In the genomic region with DNA sequence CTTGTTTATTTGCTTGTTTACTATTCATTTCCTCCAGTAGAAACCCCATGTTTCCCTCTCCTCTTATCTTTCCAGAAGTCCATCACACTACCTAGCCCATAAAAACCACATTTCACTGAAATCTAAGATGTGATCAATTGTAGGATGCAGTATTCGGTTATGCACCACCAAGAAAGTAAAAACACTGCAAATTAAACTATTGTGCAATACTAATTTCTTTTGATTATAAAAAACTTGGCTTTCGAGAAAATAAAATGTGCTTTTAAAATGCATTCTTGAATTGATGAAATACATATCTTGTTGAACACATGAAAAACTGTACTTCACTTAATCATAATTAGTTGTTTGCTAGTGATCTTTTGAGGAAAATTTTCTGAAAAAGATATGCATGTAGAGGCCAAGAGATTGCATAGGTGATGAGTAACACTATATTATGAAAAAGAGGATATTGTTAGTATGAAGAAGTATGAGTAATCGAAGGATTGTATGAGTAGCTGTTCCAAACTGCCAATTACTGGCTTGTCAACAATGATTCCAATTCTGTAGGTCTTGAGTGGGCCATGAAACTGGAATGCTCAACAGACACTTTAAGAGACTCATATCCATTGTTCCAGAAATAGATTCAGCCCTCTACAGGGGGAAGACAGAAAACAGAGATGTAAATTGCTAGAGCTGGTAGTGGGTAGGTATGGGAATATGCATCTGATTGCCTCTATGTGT, we compare ENCODE assay signal across 13 cellular contexts.
DNase-seq lines count a peak whose midpoint lies in the region; ATAC-seq, FAIRE-seq and TF ChIP-seq lines count a peak whose summit lies in the region.
"Had no signal": no experiment of that assay in that cellular context is flagged by ENCODE, and none has a peak within 500 bp of the region (broad histone marks: within the 10 kb centered on the region; RNA-seq: fewer than 3 reads in every experiment).

No MANE protein-coding gene starts in this region.

- H3K27me3 ChIP-seq in HCT116 (ENCODE audit: insufficient read depth, low read length), result no peaks in the 10 kb centered on the region
- H3K27me3 ChIP-seq: heart left ventricle had no signal

- intact Hi-C loops in HCT116 (cut with micrococcal nuclease), result no loop called here

- ATAC-seq in A549 (no peak), HCT116 (0 out of 2 replicates have a peak, but pooled peaks have one; percentile 27), HG03442 (IDR thresholded peaks at IDR 0.05; ENCODE audit: unreplicated experiment) (no peak), HG03095 (IDR thresholded peaks at IDR 0.05; ENCODE audit: unreplicated experiment) (no peak), HG02642 (IDR thresholded peaks at IDR 0.05; ENCODE audit: poor library complexity, unreplicated experiment) (no peak)

- H3K36me3 ChIP-seq in HCT116 (ENCODE audit: control insufficient read depth in 1 of 2, insufficient read depth in 2 of 2, low read length in 2 of 2), result no peaks in the 10 kb centered on the region

- H3K4me1 ChIP-seq in A549 (peaks cover 15% of the 10 kb centered on the region; the same call in 2 of the 3 replicates), HCT116 (ENCODE audit: control insufficient read depth in 1 of 2, insufficient read depth in 2 of 2, low read length in 2 of 2) (peaks cover 0 to 10% of the 10 kb centered on the region in 2 experiments; a peak in 2 of 4 replicates)

- no peaks in the 10 kb centered on the region for H3K9me2 ChIP-seq in HCT116 (ENCODE audit: insufficient read depth)

- H2AFZ ChIP-seq in HCT116 (ENCODE audit: low read depth, low read length, poor library complexity, severe bottlenecking), result no peak overlapping the region

- H3K4me2 ChIP-seq in A549, result 0 out of 3 replicates have a peak overlapping the region, but pooled peaks have one; percentile 4
- 0 out of 2 replicates have a peak overlapping the region, but pooled peaks have one; percentile 2 for H3K4me2 ChIP-seq in HCT116 (ENCODE audit: low read length)

- DNase-seq in A549 (ENCODE audit: low read depth in 1 of 2, low spot score in 1 of 2) (no peak), HCT116 (ENCODE audit: low read depth, low spot score) (peak; percentile 29), RWPE1 (ENCODE audit: low spot score) (peak; percentile 74), fibroblast of mammary gland (ENCODE audit: low read depth) (peak; percentile 76), NCI-H1092 (lab: John Stamatoyannopoulos, UW) (no peak)
- DNase-seq: activated CD4-positive, alpha-beta memory T cell treated with anti-CD3 and anti-CD28 coated beads, Interleukin-2, amount 10 ng/mL, durations not matched to agents 7 days and 5 days; anterior cingulate cortex; effector CD8-positive, alpha-beta T cell; heart left ventricle; NK-92 treated with Interleukin-12 subunit alpha and Interleukin-12 subunit beta, amount 100 ng/mL, for 24 hours had no signal

- POLR2A ChIA-PET in A549 (lab: Yijun Ruan, JAX), result no interaction called here
- POLR2A ChIA-PET in HCT116 (lab: Charles Lee), result no interaction called here
- POLR2A ChIA-PET in RWPE1 (lab: Yijun Ruan, JAX; ENCODE audit: low non-redundant PET), result no interaction called here

- H3K9ac ChIP-seq in HCT116 (ENCODE audit: low read length), result no peak overlapping the region

- 0 out of 2 replicates have a peak, but pooled peaks cover 4% of the 10 kb centered on the region for H4K20me1 ChIP-seq in HCT116 (ENCODE audit: insufficient read depth)

- WGBS in A549 (ENCODE audit: missing lambda C conversion rate), result 73% methylated on average over 3 of the region's 3 CpGs

- CTCF ChIA-PET in A549 (lab: Yijun Ruan, JAX) (no interaction called here), HCT116 (lab: Charles Lee) (no interaction called here), RWPE1 (lab: Yijun Ruan, JAX) (interaction anchor here (0.6 kb wide), 1 partner anchor 100 kb away, joined by 4 read pairs; no protein-coding TSS in a partner anchor)

- H3K27ac ChIP-seq in A549, result no peak overlapping the region
- no peak overlapping the region for H3K27ac ChIP-seq in HCT116 (ENCODE audit: low read depth, low read length)
- H3K27ac ChIP-seq in RWPE1, result no peak overlapping the region

- peaks cover 7% of the 10 kb centered on the region for H3K79me2 ChIP-seq in HCT116 (ENCODE audit: insufficient read depth, low read length)

- TF ChIP-seq POLR2A in A549 (IDR thresholded peaks at IDR 0.05; ENCODE audit: low read length), result no peak
- TF ChIP-seq POLR2A in HCT116 (IDR thresholded peaks at IDR 0.05; ENCODE audit: borderline replicate concordance, extremely low read depth, insufficient read depth, insufficient read length), result no peak

- H3K9me3 ChIP-seq in A549, result no peaks in the 10 kb centered on the region
- no peaks in the 10 kb centered on the region for H3K9me3 ChIP-seq in HCT116 (ENCODE audit: control insufficient read depth in 1 of 2, insufficient read depth in 1 of 2, low read depth in 1 of 2, low read length in 2 of 2)

- FAIRE-seq in A549 (lab: Jason Lieb, UNC), result no peak

- TF ChIP-seq RAD21 in A549 (conservative IDR thresholded peaks at IDR 0.05 in 1 of 2, IDR thresholded peaks at IDR 0.05 in 1 of 2), result no peak
- no peak for TF ChIP-seq RAD21 in HCT116 (IDR thresholded peaks at IDR 0.05; ENCODE audit: low read depth)

- H3K4me3 ChIP-seq in A549 (no peak overlapping the region), HCT116 (replicated peaks in 1 of 2; ENCODE audit: low read depth in 1 of 2, low read length in 2 of 2) (no peak overlapping the region), fibroblast of mammary gland (ENCODE audit: control insufficient read depth, low read depth, low read length) (no peak overlapping the region)
- H3K4me3 ChIP-seq: heart left ventricle had no signal

- no peak for TF ChIP-seq EP300 in A549 (IDR thresholded peaks at IDR 0.05)

- BruUV-seq in HCT116 (replicated peaks; lab: Mats Ljungman, UMichigan), result no TSS peak

- TF ChIP-seq CTCF in A549 (IDR thresholded peaks at IDR 0.05), result no peak
- no peak for TF ChIP-seq CTCF in HCT116 (IDR thresholded peaks at IDR 0.05 in 2 of 3, conservative IDR thresholded peaks at IDR 0.05 in 1 of 3; ENCODE audit: borderline replicate concordance in 1 of 3, insufficient read depth in 1 of 3, low read depth in 2 of 3, low read length in 2 of 3)
- no peak for TF ChIP-seq CTCF in RWPE1 (conservative IDR thresholded peaks at IDR 0.05; ENCODE audit: low read depth)
- TF ChIP-seq CTCF in fibroblast of mammary gland (conservative IDR thresholded peaks at IDR 0.05; ENCODE audit: control insufficient read depth, insufficient read depth, low read depth, low read length), result no peak

- RAD21 ChIA-PET in HCT116 (lab: Charles Lee; ENCODE audit: low non-redundant PET in 1 of 2, low total read pairs in 2 of 2, uncharacterized antibody in 2 of 2, unreplicated experiment in 2 of 2), result no interaction called here

TF ChIP-seq in A549, 52 proteins besides CTCF, POLR2A, EP300 and RAD21 (continues in another document):
- no peak for TF ChIP-seq HOXB13 (CRISPR knock-in tag; IDR thresholded peaks at IDR 0.05; ENCODE audit: low read depth)
- TF ChIP-seq, protein P1, sequence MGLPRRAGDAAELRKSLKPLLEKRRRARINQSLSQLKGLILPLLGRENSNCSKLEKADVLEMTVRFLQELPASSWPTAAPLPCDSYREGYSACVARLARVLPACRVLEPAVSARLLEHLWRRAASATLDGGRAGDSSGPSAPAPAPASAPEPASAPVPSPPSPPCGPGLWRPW (IDR thresholded peaks at IDR 0.05), result no peak
- TF ChIP-seq, protein P2, sequence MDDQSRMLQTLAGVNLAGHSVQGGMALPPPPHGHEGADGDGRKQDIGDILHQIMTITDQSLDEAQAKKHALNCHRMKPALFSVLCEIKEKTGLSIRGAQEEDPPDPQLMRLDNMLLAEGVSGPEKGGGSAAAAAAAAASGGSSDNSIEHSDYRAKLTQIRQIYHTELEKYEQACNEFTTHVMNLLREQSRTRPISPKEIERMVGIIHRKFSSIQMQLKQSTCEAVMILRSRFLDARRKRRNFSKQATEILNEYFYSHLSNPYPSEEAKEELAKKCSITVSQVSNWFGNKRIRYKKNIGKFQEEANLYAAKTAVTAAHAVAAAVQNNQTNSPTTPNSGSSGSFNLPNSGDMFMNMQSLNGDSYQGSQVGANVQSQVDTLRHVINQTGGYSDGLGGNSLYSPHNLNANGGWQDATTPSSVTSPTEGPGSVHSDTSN (IDR thresholded peaks at IDR 0.05), result no peak
- TF ChIP-seq EHF (CRISPR knock-in tag; IDR thresholded peaks at IDR 0.05), result no peak
- TF ChIP-seq, protein P3, sequence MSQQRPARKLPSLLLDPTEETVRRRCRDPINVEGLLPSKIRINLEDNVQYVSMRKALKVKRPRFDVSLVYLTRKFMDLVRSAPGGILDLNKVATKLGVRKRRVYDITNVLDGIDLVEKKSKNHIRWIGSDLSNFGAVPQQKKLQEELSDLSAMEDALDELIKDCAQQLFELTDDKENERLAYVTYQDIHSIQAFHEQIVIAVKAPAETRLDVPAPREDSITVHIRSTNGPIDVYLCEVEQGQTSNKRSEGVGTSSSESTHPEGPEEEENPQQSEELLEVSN (IDR thresholded peaks at IDR 0.05; ENCODE audit: borderline replicate concordance, low read depth), result no peak
- TF ChIP-seq EHMT2 (IDR thresholded peaks at IDR 0.05; ENCODE audit: low read depth), result no peak
- TF ChIP-seq HEYL (CRISPR knock-in tag; IDR thresholded peaks at IDR 0.05), result no peak

TF ChIP-seq in HCT116, 20 proteins besides CTCF, POLR2A, EP300 and RAD21:
- peak; percentile 14; the same call in 1 of the 2 replicates for TF ChIP-seq JUND (IDR thresholded peaks at IDR 0.05)
- peak; percentile 39; the same call in 1 of the 2 replicates for TF ChIP-seq FOSL1 (IDR thresholded peaks at IDR 0.05; ENCODE audit: low read depth)
- no peak for TF ChIP-seq ELF1 (IDR thresholded peaks at IDR 0.05; ENCODE audit: borderline replicate concordance, low read depth)
- no peak for TF ChIP-seq TCF7L2 (IDR thresholded peaks at IDR 0.05; ENCODE audit: borderline replicate concordance, extremely low read depth, insufficient read depth, insufficient read length)
- no peak; the same call in 1 of the 2 replicates for TF ChIP-seq SP1 (IDR thresholded peaks at IDR 0.05; ENCODE audit: low read depth)
- TF ChIP-seq CEBPB (IDR thresholded peaks at IDR 0.05; ENCODE audit: low read depth), result peak; percentile 56; the same call in 1 of the 2 replicates
- TF ChIP-seq EZH2phosphoT487 (IDR thresholded peaks at IDR 0.05; ENCODE audit: borderline replicate concordance), result no peak
- TF ChIP-seq CBX3 (IDR thresholded peaks at IDR 0.05; ENCODE audit: low read depth), result no peak
- TF ChIP-seq, protein P4, sequence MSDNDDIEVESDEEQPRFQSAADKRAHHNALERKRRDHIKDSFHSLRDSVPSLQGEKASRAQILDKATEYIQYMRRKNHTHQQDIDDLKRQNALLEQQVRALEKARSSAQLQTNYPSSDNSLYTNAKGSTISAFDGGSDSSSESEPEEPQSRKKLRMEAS (IDR thresholded peaks at IDR 0.05), result no peak

Comparison
In these comparisons a context has a peak if more than half of its experiments do, and no peak if none do; other contexts are left out.
1. DNase-seq: peak in HCT116 (single experiment), RWPE1 (single experiment) and fibroblast of mammary gland (single experiment); none in A549 (0 of 2) and NCI-H1092 (single experiment).